In the genomic region with DNA sequence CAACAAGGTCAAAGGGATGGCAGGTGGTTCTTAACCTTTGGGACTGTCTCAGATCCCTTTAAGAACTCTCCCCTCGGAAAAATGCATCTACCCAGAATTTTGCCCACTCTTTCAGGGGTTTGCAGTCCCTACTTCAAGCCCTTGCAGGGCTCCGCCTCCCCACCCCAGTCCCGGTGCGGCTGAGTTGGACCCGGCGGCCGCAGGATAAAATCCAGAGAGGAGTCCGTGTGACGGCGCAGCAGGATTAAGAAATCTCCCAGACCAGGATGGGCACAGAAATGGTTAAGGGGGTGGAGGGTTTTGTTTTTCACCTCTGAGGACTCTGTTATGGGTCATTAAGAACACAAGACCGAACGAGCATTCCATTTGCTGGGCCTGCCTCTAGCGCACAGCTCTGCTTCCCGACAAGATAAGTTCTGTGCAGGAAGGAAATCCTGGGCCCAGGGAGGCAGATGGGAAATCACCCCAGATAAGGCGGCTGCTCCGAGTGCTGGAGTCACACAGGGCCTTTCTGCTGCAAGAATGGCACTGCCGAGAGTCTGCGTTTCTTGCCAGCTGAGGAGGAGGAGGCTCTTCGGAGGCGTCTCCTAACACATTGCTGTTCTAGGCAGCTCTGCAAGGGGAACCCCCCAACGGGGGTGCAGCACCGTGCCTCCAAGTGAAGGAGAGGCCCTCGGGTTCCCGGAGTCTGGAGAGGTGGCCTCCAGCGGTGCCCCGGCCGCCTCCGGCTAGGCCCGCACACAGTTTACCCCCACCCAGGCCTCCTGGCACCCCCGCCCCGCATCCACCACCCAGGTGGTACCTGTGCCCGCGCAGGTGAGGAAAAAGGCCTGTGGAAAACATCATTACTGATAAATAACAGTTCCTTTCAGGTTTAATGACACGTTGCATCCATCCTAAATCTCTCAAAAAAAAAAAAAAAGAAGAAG, we compare ENCODE assay signal across 8 cellular contexts.
A peak's percentile ranks its signal among the peaks of the same experiment; 100 is the strongest.
DNase-seq lines count a peak whose midpoint lies in the region; ATAC-seq, FAIRE-seq and TF ChIP-seq lines count a peak whose summit lies in the region.

No MANE protein-coding gene starts in this region.

- H3K4me3 ChIP-seq in uterus, result peak overlapping the region in 1 of 2 donors; percentile 43

- TF ChIP-seq CTCF in endothelial cell (IDR thresholded peaks at IDR 0.05; ENCODE audit: unreplicated experiment) (no peak), omental fat pad (IDR thresholded peaks at IDR 0.05) (no peak), uterus (IDR thresholded peaks at IDR 0.05) (no peak)

- no peaks in the 10 kb centered on the region for H3K36me3 Mint-ChIP-seq in endothelial cell (ENCODE audit: low read depth, unreplicated experiment)

- no peaks in the 10 kb centered on the region for H3K9me3 ChIP-seq in uterus

- peaks cover 7% of the 10 kb centered on the region for H3K27me3 Mint-ChIP-seq in endothelial cell (ENCODE audit: unreplicated experiment)

- no peak for FAIRE-seq in GM19239 (lab: Jason Lieb, UNC)

- no peak overlapping the region for H3K27ac Mint-ChIP-seq in endothelial cell (ENCODE audit: unreplicated experiment)

- no peaks in the 10 kb centered on the region for H3K36me3 ChIP-seq in uterus

- H3K9me3 Mint-ChIP-seq in endothelial cell (ENCODE audit: unreplicated experiment), result no peaks in the 10 kb centered on the region

- no peaks in the 10 kb centered on the region for H3K27me3 ChIP-seq in uterus

- peak overlapping the region in 1 of 2 donors; percentile 33 for H3K27ac ChIP-seq in uterus

- peak; percentile 28 for ATAC-seq in omental fat pad (ENCODE audit: low FRiP score)
- ATAC-seq in GM19351 (IDR thresholded peaks at IDR 0.05; ENCODE audit: unreplicated experiment), result no peak

- intact Hi-C loops in uterus (cut with DNase I; ENCODE audit: low total_unique reads), result no loop called here

- peak overlapping the region; percentile 78 for H3K4me3 Mint-ChIP-seq in endothelial cell (ENCODE audit: unreplicated experiment)

- H3K4me1 ChIP-seq in uterus, result no peaks in the 10 kb centered on the region

- no peak for TF ChIP-seq POLR2A in uterus (IDR thresholded peaks at IDR 0.05)

- H3K4me1 Mint-ChIP-seq in endothelial cell (ENCODE audit: unreplicated experiment), result peaks cover 30% of the 10 kb centered on the region

- peak; percentile 26 for DNase-seq in DMS79 treated with DMSO at 0.1 percent for 48 hours (lab: John Stamatoyannopoulos, UW)
- DNase-seq in NCI-H526 treated with DMSO at 0.1 percent for 48 hours (lab: John Stamatoyannopoulos, UW), result peak; percentile 23
- no peak for DNase-seq in endothelial cell (ENCODE audit: low spot score)
- DNase-seq in omental fat pad (ENCODE audit: low spot score), result no peak
- no peak for DNase-seq in OCI-M1 (lab: John Stamatoyannopoulos, UW)
- no peak for DNase-seq in GM19239 (ENCODE audit: insufficient read length, low spot score)
- DNase-seq in uterus, result no peak

Comparison
In these comparisons a context has a peak if more than half of its experiments do, and no peak if none do; other contexts are left out.
1. DNase-seq: peak in DMS79 treated with DMSO at 0.1 percent for 48 hours (single experiment) and NCI-H526 treated with DMSO at 0.1 percent for 48 hours (single experiment); none in endothelial cell (single experiment), omental fat pad (single experiment), OCI-M1 (single experiment), GM19239 (single experiment) and uterus (0 of 2).